Comparison of ENCODE assay signal across 1 cellular context in genomic region chr17:7249830-7250229, GRCh38.
TF ChIP-seq lines count a peak whose summit lies in the region.

No MANE protein-coding gene starts in this region.

TF ChIP-seq in H1, 55 proteins besides CTCF, POLR2A, EP300 and RAD21:
- TF ChIP-seq TBP (IDR thresholded peaks at IDR 0.05; ENCODE audit: low read depth, low read length) = no peak
- no peak for TF ChIP-seq SIX5 (IDR thresholded peaks at IDR 0.05; ENCODE audit: low read depth, low read length)
- no peak for TF ChIP-seq POLR2AphosphoS5 (IDR thresholded peaks at IDR 0.05; ENCODE audit: low read depth, low read length)
- TF ChIP-seq, protein P1, sequence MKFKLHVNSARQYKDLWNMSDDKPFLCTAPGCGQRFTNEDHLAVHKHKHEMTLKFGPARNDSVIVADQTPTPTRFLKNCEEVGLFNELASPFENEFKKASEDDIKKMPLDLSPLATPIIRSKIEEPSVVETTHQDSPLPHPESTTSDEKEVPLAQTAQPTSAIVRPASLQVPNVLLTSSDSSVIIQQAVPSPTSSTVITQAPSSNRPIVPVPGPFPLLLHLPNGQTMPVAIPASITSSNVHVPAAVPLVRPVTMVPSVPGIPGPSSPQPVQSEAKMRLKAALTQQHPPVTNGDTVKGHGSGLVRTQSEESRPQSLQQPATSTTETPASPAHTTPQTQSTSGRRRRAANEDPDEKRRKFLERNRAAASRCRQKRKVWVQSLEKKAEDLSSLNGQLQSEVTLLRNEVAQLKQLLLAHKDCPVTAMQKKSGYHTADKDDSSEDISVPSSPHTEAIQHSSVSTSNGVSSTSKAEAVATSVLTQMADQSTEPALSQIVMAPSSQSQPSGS (IDR thresholded peaks at IDR 0.05; ENCODE audit: low read length) = no peak
- no peak for TF ChIP-seq NANOG (IDR thresholded peaks at IDR 0.05; ENCODE audit: insufficient read depth, low read depth, low read length, poor library complexity, severe bottlenecking)
- no peak for TF ChIP-seq CHD7 (IDR thresholded peaks at IDR 0.05; ENCODE audit: insufficient replicate concordance, low read length)
- TF ChIP-seq HDAC6 (IDR thresholded peaks at IDR 0.05; ENCODE audit: low read depth, low read length) = no peak
- no peak for TF ChIP-seq KDM1A (IDR thresholded peaks at IDR 0.05; ENCODE audit: borderline replicate concordance, low read length)
